17 cellular contexts compared by ENCODE assay signal in the genomic region with DNA sequence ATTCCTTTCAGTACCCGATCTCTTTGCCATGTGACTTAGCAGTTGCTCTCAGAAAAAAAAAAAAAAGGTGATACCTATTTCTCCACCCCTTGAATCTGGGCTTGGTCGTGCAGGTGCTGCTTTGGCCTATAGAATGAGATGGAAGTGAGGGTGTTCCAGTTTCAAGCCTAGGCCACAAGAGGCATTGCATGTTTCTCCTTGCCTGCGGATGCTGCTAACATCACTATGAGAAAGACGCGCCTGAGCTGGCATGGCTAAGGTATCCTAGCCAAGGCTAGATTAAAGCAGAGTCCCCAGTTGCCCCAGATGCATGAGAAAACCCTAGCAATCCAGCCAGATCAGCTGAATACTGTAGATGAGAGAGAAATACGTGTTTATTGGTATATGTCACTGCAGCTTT. TPM values are rescaled to one million over a fixed set of nuclear protein-coding genes. Genes with fewer than 3 reads are reported as not detected.
DNase-seq lines count a peak whose midpoint lies in the region; ATAC-seq and TF ChIP-seq lines count a peak whose summit lies in the region.
"Had no signal": no experiment of that assay in that cellular context is flagged by ENCODE, and none has a peak within 500 bp of the region (broad histone marks: within the 10 kb centered on the region; RNA-seq: fewer than 3 reads in every experiment).

No MANE protein-coding gene starts in this region.

- H3K27me3 Mint-ChIP-seq in MCF 10A (ENCODE audit: insufficient read depth, unreplicated experiment): no peaks in the 10 kb centered on the region

- no peak overlapping the region for H3K4me3 Mint-ChIP-seq in MCF 10A (ENCODE audit: unreplicated experiment)
- H3K4me3 Mint-ChIP-seq: CD14-positive monocyte had no signal

- TF ChIP-seq EP300 in esophagus muscularis mucosa (IDR thresholded peaks at IDR 0.05): no peak

- intact Hi-C loops in PC-3 (cut with micrococcal nuclease) (no loop called here), esophagus muscularis mucosa (cut with DNase I) (no loop called here), spleen (cut with DNase I; ENCODE audit: low total_unique reads) (no loop called here), MCF 10A (cut with micrococcal nuclease) (no loop called here)

- TF ChIP-seq CTCF in PC-3 (conservative IDR thresholded peaks at IDR 0.05; ENCODE audit: low read depth, low read length) (no peak), esophagus muscularis mucosa (IDR thresholded peaks at IDR 0.05) (no peak), spleen (IDR thresholded peaks at IDR 0.05 in 8 of 11, conservative IDR thresholded peaks at IDR 0.05 in 3 of 11) (no peak), MCF 10A (IDR thresholded peaks at IDR 0.05; ENCODE audit: unreplicated experiment) (no peak)

- no peaks in the 10 kb centered on the region for H3K36me3 Mint-ChIP-seq in MCF 10A (ENCODE audit: insufficient read depth, unreplicated experiment)
- H3K36me3 Mint-ChIP-seq: CD14-positive monocyte had no signal

- no peaks in the 10 kb centered on the region for H3K4me1 ChIP-seq in PC-3 (ENCODE audit: insufficient read depth, low read length)
- no peaks in the 10 kb centered on the region for H3K4me1 ChIP-seq in esophagus muscularis mucosa
- peaks cover 0 to 5% (median 0%) of the 10 kb centered on the region in 6 donors for H3K4me1 ChIP-seq in spleen
- H3K4me1 ChIP-seq: Peyer's patch had no signal

- peak; percentile 54 for DNase-seq in H7
- DNase-seq in PC-3: no peak
- DNase-seq in esophagus muscularis mucosa (ENCODE audit: extremely low spot score): peak; percentile 29
- DNase-seq in spleen: peak; percentile 38
- no peak for DNase-seq in UCSD-AML1 (lab: John Stamatoyannopoulos, UW; ENCODE audit: unreplicated experiment)
- DNase-seq in MCF 10A (ENCODE audit: unreplicated experiment): no peak
- DNase-seq: DMS79 treated with DMSO at 0.1 percent for 48 hours, HCEC 1CT, KG1, NCI-H1417, NCI-H187, NCI-H226, NCI-H524 treated with DMSO at 0.1 percent for 48 hours had no signal

- no peak overlapping the region for H3K27ac Mint-ChIP-seq in MCF 10A (ENCODE audit: low read depth, unreplicated experiment)
- H3K27ac Mint-ChIP-seq: CD14-positive monocyte had no signal

- CTCF ChIA-PET in PC-3 (lab: Charles Lee): no interaction called here
- CTCF ChIA-PET in MCF 10A (lab: Yijun Ruan, JAX): interaction anchor here (0.6 to 0.9 kb wide), 2 partner anchors 55 to 326 kb away, joined by 4 to 8 read pairs; no protein-coding TSS in a partner anchor

- no peak overlapping the region for H2AFZ ChIP-seq in PC-3 (ENCODE audit: low read length)

- TF ChIP-seq POLR2A in esophagus muscularis mucosa (IDR thresholded peaks at IDR 0.05; ENCODE audit: low read depth) (no peak), spleen (IDR thresholded peaks at IDR 0.05) (no peak)

- no peak overlapping the region for H3K9ac ChIP-seq in PC-3 (ENCODE audit: low read length)

- H3K9me2 ChIP-seq in PC-3 (replicated peaks; ENCODE audit: low read length): no peaks in the 10 kb centered on the region

- H3K27me3 ChIP-seq in H7 (ENCODE audit: control insufficient read depth, insufficient read depth, low read length) (no peaks in the 10 kb centered on the region), PC-3 (ENCODE audit: low read length) (peaks cover 11% of the 10 kb centered on the region), esophagus muscularis mucosa (no peaks in the 10 kb centered on the region), spleen (replicated peaks in 1 of 7) (no peaks in the 10 kb centered on the region)
- H3K27me3 ChIP-seq: Peyer's patch had no signal

- no peaks in the 10 kb centered on the region for H3K79me2 ChIP-seq in PC-3 (ENCODE audit: low read length)

- WGBS in esophagus muscularis mucosa: 84% methylated on average over 6 of the region's 6 CpGs
- 79 to 90% (median 83%) methylated on average over 6 of the region's 6 CpGs for WGBS in spleen, 5 donors

- peak; percentile 31; the same call in 1 of the 2 replicates for ATAC-seq in PC-3
- ATAC-seq in GM19467 (IDR thresholded peaks at IDR 0.05; ENCODE audit: unreplicated experiment): no peak

- no peaks in the 10 kb centered on the region for H3K4me1 Mint-ChIP-seq in MCF 10A (ENCODE audit: insufficient read depth, unreplicated experiment)

- H3K9me3 ChIP-seq in PC-3 (ENCODE audit: low read length) (no peaks in the 10 kb centered on the region), esophagus muscularis mucosa (no peaks in the 10 kb centered on the region), spleen (no peaks in the 10 kb centered on the region)
- H3K9me3 ChIP-seq: Peyer's patch had no signal

- H3F3A ChIP-seq in PC-3 (ENCODE audit: low read length, unreplicated experiment): no peaks in the 10 kb centered on the region

- BruUV-seq in PC-3 (replicated peaks; lab: Mats Ljungman, UMichigan) (no TSS peak), MCF 10A (replicated peaks; lab: Mats Ljungman, UMichigan) (no TSS peak)

- H3K4me3 ChIP-seq in H7 (ENCODE audit: insufficient read depth, low read depth, low read length): no peak overlapping the region
- no peak overlapping the region for H3K4me3 ChIP-seq in PC-3 (ENCODE audit: low read length)
- no peak overlapping the region for H3K4me3 ChIP-seq in esophagus muscularis mucosa
- H3K4me3 ChIP-seq in spleen: no peak overlapping the region
- H3K4me3 ChIP-seq: Peyer's patch had no signal

- POLR2A ChIA-PET in PC-3 (lab: Charles Lee; ENCODE audit: unreplicated experiment) (no interaction called here), MCF 10A (lab: Yijun Ruan, JAX) (no interaction called here)

- H3K9me3 Mint-ChIP-seq in MCF 10A (ENCODE audit: unreplicated experiment): no peaks in the 10 kb centered on the region
- H3K9me3 Mint-ChIP-seq: CD14-positive monocyte had no signal

- no peaks in the 10 kb centered on the region for H4K20me1 ChIP-seq in PC-3 (ENCODE audit: low read length)

- H3K4me2 ChIP-seq in PC-3 (ENCODE audit: low read length): no peak overlapping the region

- H3K36me3 ChIP-seq in H7 (replicated peaks; ENCODE audit: control insufficient read depth, insufficient read depth, low read length) (no peaks in the 10 kb centered on the region), PC-3 (ENCODE audit: low read depth, low read length) (no peaks in the 10 kb centered on the region), esophagus muscularis mucosa (no peaks in the 10 kb centered on the region), spleen (no peaks in the 10 kb centered on the region)
- H3K36me3 ChIP-seq: Peyer's patch had no signal

- H3K27ac ChIP-seq in PC-3 (ENCODE audit: low read length): no peak overlapping the region
- no peak overlapping the region for H3K27ac ChIP-seq in esophagus muscularis mucosa (replicated peaks in 1 of 4)
- peak overlapping the region in 1 of 8 donors; percentile 42 for H3K27ac ChIP-seq in spleen
- H3K27ac ChIP-seq: Peyer's patch had no signal

RNA-seq across cellular contexts. Expression of a gene that starts 14.7 kb away (rescaled TPM):
- not detected in 2 replicates for total RNA-seq in H7 (2014; rRNA removed; shearing (Covaris generic))
- not detected in 2 replicates for total RNA-seq in PC-3 (2014; rRNA removed)
- total RNA-seq in esophagus muscularis mucosa: 10 to 100 TPM; 24.9 to 51.7 (median 31.5) TPM
- total RNA-seq in spleen: 100 to 1,000 TPM; 285 to 429 (median 312) TPM
- polyA plus RNA-seq in spleen: 10 to 100 TPM; 23.1 to 30.1 (median 28.2) TPM
- 0.88 and 1.6 TPM in 2 replicates for total RNA-seq in MCF 10A (2022)
- total RNA-seq: SK-MEL-5 had no signal

RNA-seq across cellular contexts. Expression of a gene that starts 54.6 kb away (rescaled TPM):
- 0.48 and 3.2 TPM in 2 replicates for total RNA-seq in H7 (2014; rRNA removed; shearing (Covaris generic))
- total RNA-seq in PC-3 (2014; rRNA removed): 0.12 and 0.66 TPM in 2 replicates
- total RNA-seq in esophagus muscularis mucosa: 100 to 1,000 TPM in 2 of 4 donors, 10 to 100 TPM in 2; 83.1 to 219 (median 141) TPM
- total RNA-seq in spleen: 100 to 1,000 TPM in 3 of 7 donors, 10 to 100 TPM in 4; 66.8 to 144 (median 97.1) TPM
- 10 to 100 TPM; 12.8 to 27.4 (median 14.2) TPM for polyA plus RNA-seq in spleen
- 0.07 and 0.63 TPM in 2 replicates for total RNA-seq in MCF 10A (2022)

Comparison
In these comparisons a context has a peak if more than half of its experiments do, and no peak if none do; other contexts are left out.
1. DNase-seq: peak in H7 (single experiment), esophagus muscularis mucosa (single experiment) and spleen (single experiment); none in PC-3 (single experiment), UCSD-AML1 (single experiment) and MCF 10A (single experiment).
2. RNA of a gene that starts 54.6 kb away (total RNA-seq): 83.1 to 219 TPM in esophagus muscularis mucosa and 66.8 to 144 TPM in spleen; 0.48 to 3.2 TPM in H7, 0.12 to 0.66 TPM in PC-3 and 0.07 to 0.63 TPM in MCF 10A; every median in the first group is over 10 times any median in the second.